Comparison of ENCODE assay signal across 9 cellular contexts in genomic region chr3:139534444-139534812, GRCh38. TPM values are rescaled to one million over a fixed set of nuclear protein-coding genes. Genes with fewer than 3 reads are reported as not detected.
DNase-seq lines count a peak whose midpoint lies in the region; ATAC-seq and TF ChIP-seq lines count a peak whose summit lies in the region.
"Had no signal": no experiment of that assay in that cellular context is flagged by ENCODE, and none has a peak within 500 bp of the region (broad histone marks: within the 10 kb centered on the region; RNA-seq: fewer than 3 reads in every experiment).

No MANE protein-coding gene starts in this region.

- no peaks in the 10 kb centered on the region for H3K27me3 ChIP-seq in IMR-90 (ENCODE audit: control insufficient read depth, insufficient read depth, low read length)
- H3K27me3 ChIP-seq in adipocyte (replicated peaks; ENCODE audit: control insufficient read depth, insufficient read depth, low read length) = peaks cover 19% of the 10 kb centered on the region
- H3K27me3 ChIP-seq in gastrocnemius medialis = no peaks in the 10 kb centered on the region

- POLR2A ChIA-PET in IMR-90 (lab: Charles Lee; ENCODE audit: unreplicated experiment) = no interaction called here

- peak overlapping the region; percentile 77; the same call in 1 of the 2 replicates for H3K4ac ChIP-seq in IMR-90 (ENCODE audit: low read depth, low read length)

- H3K56ac ChIP-seq in IMR-90 (ENCODE audit: extremely low read depth, insufficient read depth, low read length) = no peak overlapping the region

- H2BK20ac ChIP-seq in IMR-90 (ENCODE audit: low read depth, low read length) = peak overlapping the region; percentile 51; the same call in 1 of the 2 replicates

- DNase-seq in IMR-90 (peak; percentile 94), adipocyte (ENCODE audit: low read depth) (peak; percentile 87), left lobe of liver (ENCODE audit: low spot score) (peak; percentile 62), gastrocnemius medialis (no peak)

- intact Hi-C loops in IMR-90 (cut with micrococcal nuclease) (no loop called here), gastrocnemius medialis (cut with DNase I; ENCODE audit: low total_unique reads) (no loop called here)

- H3K4me1 ChIP-seq in IMR-90 (ENCODE audit: control insufficient read depth, insufficient read depth, low read length) (peaks cover 19% of the 10 kb centered on the region; the same call in 1 of the 2 replicates), adipocyte (ENCODE audit: control insufficient read depth, insufficient read depth, low read length) (peaks cover 12% of the 10 kb centered on the region), gastrocnemius medialis (peaks cover 0 to 6% of the 10 kb centered on the region in 2 donors)

- H3K18ac ChIP-seq in IMR-90 (ENCODE audit: low read depth, low read length) = peak overlapping the region; percentile 22; the same call in 1 of the 2 replicates

- H2AK9ac ChIP-seq in IMR-90 (replicated peaks; ENCODE audit: low read depth, low read length, poor library complexity) = peak overlapping the region; percentile 4

- H3K36me3 ChIP-seq in IMR-90 (ENCODE audit: control insufficient read depth, insufficient read depth, low read length) (peaks cover 2% of the 10 kb centered on the region; the same call in 1 of the 2 replicates), adipocyte (ENCODE audit: control insufficient read depth, insufficient read depth, low read length, severe bottlenecking) (no peaks in the 10 kb centered on the region), gastrocnemius medialis (no peaks in the 10 kb centered on the region)

- H2AK5ac ChIP-seq in IMR-90 (ENCODE audit: low read depth, low read length) = no peak overlapping the region; the same call in 1 of the 2 replicates

- H3K4me2 ChIP-seq in IMR-90 (ENCODE audit: low read depth, low read length) = peak overlapping the region; percentile 26; the same call in 1 of the 2 replicates

- H3K4me3 ChIP-seq in IMR-90 (ENCODE audit: insufficient read depth, low read depth, low read length) (no peak overlapping the region), adipocyte (ENCODE audit: low read length) (no peak overlapping the region), gastrocnemius medialis (no peak overlapping the region)

- H2AFZ ChIP-seq in IMR-90 (replicated peaks; ENCODE audit: low read length, poor library complexity) = peak overlapping the region; percentile 46

- peak overlapping the region; percentile 54 for H2BK120ac ChIP-seq in IMR-90 (ENCODE audit: low read depth, low read length)

- H4K20me1 ChIP-seq in IMR-90 (ENCODE audit: insufficient read depth, low read length) = no peaks in the 10 kb centered on the region

- H3K27ac ChIP-seq in IMR-90 (ENCODE audit: insufficient read depth, low read length) = peak overlapping the region; percentile 69; the same call in 1 of the 2 replicates
- H3K27ac ChIP-seq in gastrocnemius medialis = peak overlapping the region in 2 of 4 donors; percentile 3 to 50

- no peak overlapping the region; the same call in 1 of the 2 replicates for H4K5ac ChIP-seq in IMR-90 (ENCODE audit: low read depth, low read length)

- TF ChIP-seq POLR2A in IMR-90 (IDR thresholded peaks at IDR 0.05; ENCODE audit: low read depth, low read length) (no peak), gastrocnemius medialis (IDR thresholded peaks at IDR 0.05) (no peak)

- 0 out of 2 replicates have a peak overlapping the region, but pooled peaks have one; percentile 15 for H3K23ac ChIP-seq in IMR-90 (ENCODE audit: low read depth, low read length)

- H4K91ac ChIP-seq in IMR-90 (ENCODE audit: insufficient read depth, low read depth, low read length) = no peak overlapping the region

- dilution Hi-C loops in IMR-90 (cut with HindIII; ENCODE audit: low sequenced_read_pairs, unreplicated experiment) = no loop called here

- TF ChIP-seq RAD21 in IMR-90 (IDR thresholded peaks at IDR 0.05; ENCODE audit: low read length) = no peak

- H3K9me3 ChIP-seq in IMR-90 (ENCODE audit: control insufficient read depth, insufficient read depth, low read length) (0 out of 2 replicates have a peak, but pooled peaks cover 2% of the 10 kb centered on the region), adipocyte (ENCODE audit: control insufficient read depth, low read length) (peaks cover 8% of the 10 kb centered on the region), gastrocnemius medialis (no peaks in the 10 kb centered on the region)

- no peak overlapping the region for H2BK15ac ChIP-seq in IMR-90 (ENCODE audit: low read depth, low read length)

- H3K9me1 ChIP-seq in IMR-90 (ENCODE audit: insufficient read depth, low read length) = peaks cover 9% of the 10 kb centered on the region

- no peak for TF ChIP-seq CTCF in IMR-90 (conservative IDR thresholded peaks at IDR 0.05; ENCODE audit: low read depth, low read length)
- no peak for TF ChIP-seq CTCF in gastrocnemius medialis (IDR thresholded peaks at IDR 0.05 in 4 of 5, conservative IDR thresholded peaks at IDR 0.05 in 1 of 5)

- peak overlapping the region; percentile 27 for H2BK5ac ChIP-seq in IMR-90 (ENCODE audit: low read depth, low read length, poor library complexity, severe bottlenecking)

- no CpG with 5 or more reads among the region's 1 CpG for WGBS in IMR-90 (ENCODE audit: extremely low coverage in 2 of 2, insufficient read length in 1 of 2), 2 experiments

- H4K8ac ChIP-seq in IMR-90 (ENCODE audit: low read depth in 2 of 2, low read length in 2 of 2) = peak overlapping the region in 1 of 2 experiments; percentile 71; a peak in 3 of 4 replicates

- ATAC-seq in GM19452 (IDR thresholded peaks at IDR 0.05; ENCODE audit: unreplicated experiment) (peak; percentile 56), IMR-90 (ENCODE audit: low read depth) (peak; percentile 43), left lobe of liver (peak; percentile 68), HG03469 (IDR thresholded peaks at IDR 0.05; ENCODE audit: unreplicated experiment) (no peak), gastrocnemius medialis (no peak), HG02840 (IDR thresholded peaks at IDR 0.05; ENCODE audit: low FRiP score, unreplicated experiment) (no peak), GM21528 (IDR thresholded peaks at IDR 0.05; ENCODE audit: low FRiP score, unreplicated experiment) (no peak)

- no peaks in the 10 kb centered on the region for H3K79me1 ChIP-seq in IMR-90 (ENCODE audit: low read depth in 1 of 2, low read length in 2 of 2)

- in situ Hi-C loops in IMR-90 (cut with MboI; ENCODE audit: low sequenced_read_pairs) = no loop called here
- in situ Hi-C loops in gastrocnemius medialis (cut with MboI; ENCODE audit: low sequenced_read_pairs in 4 of 4) = no loop called here

- BruUV-seq in IMR-90 (replicated peaks; lab: Mats Ljungman, UMichigan) = no TSS peak

- H3K9ac ChIP-seq in IMR-90 (ENCODE audit: low read depth, low read length) = peak overlapping the region; percentile 24; the same call in 1 of the 2 replicates
- no peak overlapping the region for H3K9ac ChIP-seq in adipocyte (ENCODE audit: low read length)

- H3K14ac ChIP-seq in IMR-90 (replicated peaks; ENCODE audit: low read depth, low read length) = no peak overlapping the region

- CTCF ChIA-PET in IMR-90 (lab: Yijun Ruan, JAX) = no interaction called here

TF ChIP-seq in IMR-90, 13 proteins besides CTCF, POLR2A, EP300 and RAD21:
- TF ChIP-seq MAZ (IDR thresholded peaks at IDR 0.05; ENCODE audit: borderline replicate concordance, low read depth, low read length) (no peak), CEBPB (IDR thresholded peaks at IDR 0.05; ENCODE audit: low read depth, low read length) (peak; percentile 80)
TF ChIP-seq in IMR-90: peak in this region for 1.

RNA-seq across cellular contexts. Expression of gene RBP1, which starts 5.1 kb away (rescaled TPM):
- total RNA-seq in IMR-90 (2012; rRNA removed) = 61.9 and 65.4 TPM in 2 replicates
- 117 and 134 TPM in 2 replicates for polyA plus RNA-seq in IMR-90 (2012; rRNA removed)
- 88.6 and 121 TPM in 2 replicates for polyA plus RNA-seq in IMR-90 (2012; cell fraction: cytosol; rRNA removed)
- polyA plus RNA-seq in IMR-90 (2012; cell fraction: nucleus; rRNA removed; ENCODE audit: low replicate concordance) = 23.5 and 58.9 TPM in 2 replicates
- 29.8 TPM for total RNA-seq in left lobe of liver
- total RNA-seq in gastrocnemius medialis = 1 to 10 TPM in 3 of 4 donors, not detected in 1; 3.7 to 6.8 (median 3.9) TPM

RNA-seq across cellular contexts. Expression of gene RBP2, which starts 58.1 kb away (rescaled TPM):
- not detected in 2 replicates for total RNA-seq in IMR-90 (2012; rRNA removed)
- polyA plus RNA-seq in IMR-90 (2012; rRNA removed) = not detected in 2 replicates
- not detected in 2 replicates for polyA plus RNA-seq in IMR-90 (2012; cell fraction: cytosol; rRNA removed)
- not detected in 2 replicates for polyA plus RNA-seq in IMR-90 (2012; cell fraction: nucleus; rRNA removed; ENCODE audit: low replicate concordance)
- total RNA-seq in left lobe of liver = not detected
- total RNA-seq in gastrocnemius medialis = not detected
- total RNA-seq: lung microvascular endothelial cell had no signal

Comparison
In these comparisons a context has a peak if more than half of its experiments do, and no peak if none do; other contexts are left out.
1. ATAC-seq: peak in GM19452 (single experiment), IMR-90 (single experiment) and left lobe of liver (single experiment); none in HG03469 (single experiment), gastrocnemius medialis (0 of 2), HG02840 (single experiment) and GM21528 (single experiment).
2. DNase-seq: peak in IMR-90 (single experiment), adipocyte (single experiment) and left lobe of liver (single experiment); none in gastrocnemius medialis (0 of 2).